In the genomic region with DNA sequence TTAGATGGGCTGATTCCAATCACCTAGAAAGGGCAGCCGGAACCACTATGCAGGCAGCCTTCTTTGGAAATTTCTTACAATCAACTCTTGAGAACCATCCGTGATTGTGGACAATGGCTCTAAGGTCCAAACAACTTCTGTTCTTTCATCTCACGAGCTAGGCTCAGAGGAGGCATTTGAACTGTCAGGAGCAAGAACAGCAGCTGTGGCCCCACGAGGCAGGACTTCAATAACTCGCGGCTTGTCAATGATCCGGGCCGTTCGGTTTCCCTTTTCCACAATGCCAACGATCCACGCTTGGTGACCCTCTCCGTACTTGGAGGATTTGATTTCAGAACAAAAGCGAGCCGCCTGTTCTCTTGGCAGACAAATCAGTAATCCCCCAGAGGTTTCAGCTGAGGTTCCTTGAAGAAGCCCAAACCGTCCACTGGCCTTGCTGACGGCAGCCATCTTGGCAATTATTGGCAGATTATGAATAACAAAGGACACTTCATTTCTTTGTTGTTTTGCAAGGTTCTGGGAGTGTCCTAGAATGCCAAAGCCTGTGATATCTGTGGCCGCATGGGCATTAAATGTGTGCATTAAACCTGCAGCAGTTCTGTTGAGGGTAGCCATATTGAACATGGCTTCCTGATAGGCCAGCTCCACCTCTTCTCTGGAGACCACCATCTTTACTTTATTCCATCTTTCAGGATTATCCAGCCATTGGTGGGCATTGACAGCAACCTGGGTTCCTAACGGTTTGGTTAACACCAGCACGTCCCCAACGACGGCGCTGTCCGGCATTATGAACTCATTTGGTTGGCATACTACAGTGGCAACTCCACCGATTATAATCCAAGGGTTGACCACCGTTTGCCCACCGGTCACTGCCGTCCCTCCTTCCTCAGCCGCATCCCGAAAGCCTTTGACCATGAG, we compare ENCODE assay signal across 8 cellular contexts. TPM values are rescaled to one million over a fixed set of nuclear protein-coding genes. Genes with fewer than 3 reads are reported as not detected.
DNase-seq lines count a peak whose midpoint lies in the region; ATAC-seq and TF ChIP-seq lines count a peak whose summit lies in the region.

No MANE protein-coding gene starts in this region.

- POLR2A ChIA-PET in OCI-LY7 (lab: Charles Lee) = no interaction called here

- peak; percentile 32 for DNase-seq in DMS114 treated with DMSO at 0.1 percent for 48 hours (lab: John Stamatoyannopoulos, UW; ENCODE audit: unreplicated experiment)
- DNase-seq in OCI-LY7 (ENCODE audit: low spot score) = no peak
- DNase-seq in epithelial cell of esophagus (ENCODE audit: low read depth) = no peak
- DNase-seq in NCI-H1417 treated with DMSO at 0.1 percent for 48 hours (lab: John Stamatoyannopoulos, UW) = no peak
- DNase-seq in H4 (ENCODE audit: low spot score) = no peak
- no peak for DNase-seq in amygdala (lab: John Stamatoyannopoulos, UW)

- BruUV-seq in OCI-LY7 (replicated peaks; lab: Mats Ljungman, UMichigan) = TSS peak; percentile 83

- no peak overlapping the region for H2AFZ ChIP-seq in OCI-LY7 (ENCODE audit: low read length)
- peak overlapping the region; percentile 95 for H2AFZ ChIP-seq in parathyroid adenoma

- peaks cover 33% of the 10 kb centered on the region for H3K36me3 ChIP-seq in OCI-LY7 (ENCODE audit: insufficient read depth, low read length)
- no peaks in the 10 kb centered on the region for H3K36me3 ChIP-seq in parathyroid adenoma (ENCODE audit: control insufficient read depth, insufficient read depth, low read length)

- H3K4me1 ChIP-seq in OCI-LY7 (ENCODE audit: insufficient read depth, low read length, poor library complexity, severe bottlenecking) (peaks cover 41% of the 10 kb centered on the region), parathyroid adenoma (peaks cover 6% of the 10 kb centered on the region)

- intact Hi-C loops in OCI-LY7 (cut with micrococcal nuclease; ENCODE audit: unreplicated experiment) = no loop called here

- H3K9me3 ChIP-seq in OCI-LY7 (ENCODE audit: low read length) = no peaks in the 10 kb centered on the region
- no peaks in the 10 kb centered on the region for H3K9me3 ChIP-seq in parathyroid adenoma (ENCODE audit: control insufficient read depth, low read length)

- H3K9ac ChIP-seq in parathyroid adenoma = peak overlapping the region; percentile 78

- H3K4me2 ChIP-seq in OCI-LY7 (ENCODE audit: low read length) (peak overlapping the region; percentile 84), parathyroid adenoma (ENCODE audit: low read length) (peak overlapping the region; percentile 93)

- H3K27ac ChIP-seq in OCI-LY7 (ENCODE audit: low read depth, low read length, poor library complexity, severe bottlenecking) (no peak overlapping the region), parathyroid adenoma (peak overlapping the region; percentile 84)

- peaks cover 22% of the 10 kb centered on the region for H4K20me1 ChIP-seq in OCI-LY7 (ENCODE audit: insufficient read depth, low read length)

- no peaks in the 10 kb centered on the region for H3K27me3 ChIP-seq in parathyroid adenoma (ENCODE audit: control insufficient read depth, insufficient read depth, low read length)

- TF ChIP-seq CTCF in OCI-LY7 (conservative IDR thresholded peaks at IDR 0.05; ENCODE audit: low read length) (no peak), epithelial cell of esophagus (IDR thresholded peaks at IDR 0.05; ENCODE audit: insufficient read depth, low read depth, low read length, missing control alignments) (no peak), parathyroid adenoma (IDR thresholded peaks at IDR 0.05) (no peak)

- H3K79me2 ChIP-seq in OCI-LY7 (ENCODE audit: insufficient read depth, low read depth, low read length) = peaks cover 30% of the 10 kb centered on the region
- peaks cover 5% of the 10 kb centered on the region for H3K79me2 ChIP-seq in parathyroid adenoma

- no peaks in the 10 kb centered on the region for H3K9me2 ChIP-seq in OCI-LY7 (ENCODE audit: insufficient read depth, low read length)

- H3K4me3 ChIP-seq in OCI-LY7 (ENCODE audit: low read depth, low read length, poor library complexity, severe bottlenecking) (peak overlapping the region; percentile 86), epithelial cell of esophagus (ENCODE audit: low read length) (peak overlapping the region; percentile 88), parathyroid adenoma (ENCODE audit: low read depth, low read length) (peak overlapping the region; percentile 93)

- no peak for ATAC-seq in HG02981 (IDR thresholded peaks at IDR 0.05; ENCODE audit: unreplicated experiment)

- CTCF ChIA-PET in OCI-LY7 (lab: Charles Lee; ENCODE audit: unreplicated experiment) = no interaction called here

RNA-seq across cellular contexts. Expression of a gene that starts 1.2 kb away (rescaled TPM):
- total RNA-seq in OCI-LY7 (2014; rRNA removed; shearing (Covaris generic)) = 14.4 and 15.3 TPM in 2 replicates
- 59.6 and 64.2 TPM in 2 replicates for total RNA-seq in OCI-LY7 (2022)
- total RNA-seq in H4 (2014; rRNA removed; shearing (Covaris generic)) = 7.3 and 8.9 TPM in 2 replicates

RNA-seq across cellular contexts. Expression of a gene that starts 14.7 kb away (rescaled TPM):
- total RNA-seq in OCI-LY7 (2014; rRNA removed; shearing (Covaris generic)) = 90.2 and 92.5 TPM in 2 replicates
- 80.0 and 93.8 TPM in 2 replicates for total RNA-seq in OCI-LY7 (2022)
- 11.0 and 28.9 TPM in 2 replicates for total RNA-seq in H4 (2014; rRNA removed; shearing (Covaris generic))

RNA-seq across cellular contexts. Expression of a gene that starts 28.1 kb away (rescaled TPM):
- 30.7 and 40.2 TPM in 2 replicates for total RNA-seq in OCI-LY7 (2014; rRNA removed; shearing (Covaris generic))
- 125 and 140 TPM in 2 replicates for total RNA-seq in OCI-LY7 (2022)
- not detected in 2 replicates for total RNA-seq in H4 (2014; rRNA removed; shearing (Covaris generic))

RNA-seq across cellular contexts. Expression of a gene that starts 37.1 kb away (rescaled TPM):
- total RNA-seq in OCI-LY7 (2014; rRNA removed; shearing (Covaris generic)) = 6.4 and 11.3 TPM in 2 replicates
- 9.2 and 10.8 TPM in 2 replicates for total RNA-seq in OCI-LY7 (2022)
- total RNA-seq in H4 (2014; rRNA removed; shearing (Covaris generic)) = 12.0 and 24.3 TPM in 2 replicates

RNA-seq across cellular contexts. Expression of a gene that starts 49.3 kb away (rescaled TPM):
- 15.7 and 18.8 TPM in 2 replicates for total RNA-seq in OCI-LY7 (2014; rRNA removed; shearing (Covaris generic))
- total RNA-seq in OCI-LY7 (2022) = 16.4 and 17.3 TPM in 2 replicates
- total RNA-seq in H4 (2014; rRNA removed; shearing (Covaris generic)) = 4.1 and 7.4 TPM in 2 replicates

Comparison
In these comparisons a context has a peak if more than half of its experiments do, and no peak if none do; other contexts are left out.
1. RNA of a gene that starts 28.1 kb away (total RNA-seq): 30.7 to 140 TPM in OCI-LY7; not detected in H4; every median in the first group is over 10 times any median in the second.
2. Peak in every context shown above with its lines, with median percentiles within 50 percentile points of each other: H3K4me3 ChIP-seq.